In the genomic region with DNA sequence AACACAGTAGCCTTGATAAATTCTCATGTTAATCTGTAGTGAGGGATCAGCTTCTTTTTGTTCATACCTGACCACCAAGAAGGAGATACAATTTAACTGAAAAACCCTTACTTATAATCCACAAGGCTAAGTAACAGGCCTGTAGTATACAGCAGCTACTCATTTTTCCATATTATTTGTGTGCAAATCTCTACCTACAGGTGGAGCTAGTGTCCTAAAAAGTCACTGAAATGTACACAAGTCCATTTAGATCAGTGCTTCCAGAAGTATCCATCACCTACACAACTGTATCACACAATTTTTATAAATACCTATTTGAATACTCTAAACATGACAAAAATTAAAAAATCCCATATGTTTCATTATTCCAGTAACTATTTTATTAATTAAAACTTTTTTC, we compare ENCODE assay signal across 8 cellular contexts.
A peak's percentile ranks its signal among the peaks of the same experiment; 100 is the strongest.
DNase-seq lines count a peak whose midpoint lies in the region; ATAC-seq, FAIRE-seq and TF ChIP-seq lines count a peak whose summit lies in the region.

No MANE protein-coding gene starts in this region.

- no peak overlapping the region for H4K8ac ChIP-seq in H1 (ENCODE audit: extremely low read depth, insufficient read depth, low read length)

- FAIRE-seq in H1 (lab: Jason Lieb, UNC) (no peak), small intestine (lab: Jason Lieb, UNC) (no peak)

- no peaks in the 10 kb centered on the region for H3K23me2 ChIP-seq in H1 (ENCODE audit: low read depth, low read length)

- no peak overlapping the region for H2AFZ ChIP-seq in H1 (ENCODE audit: low read length)

- H4K20me1 ChIP-seq in H1 (replicated peaks in 1 of 2; ENCODE audit: control insufficient read depth in 1 of 2, insufficient read depth in 2 of 2, low read length in 2 of 2) = no peaks in the 10 kb centered on the region

- no peak overlapping the region for H2BK12ac ChIP-seq in H1 (ENCODE audit: low read depth, low read length)

- H2BK120ac ChIP-seq in H1 (replicated peaks; ENCODE audit: low read depth, low read length) = no peak overlapping the region

- no peak overlapping the region for H4K91ac ChIP-seq in H1 (replicated peaks; ENCODE audit: insufficient read length, low read length)

- no peak for TF ChIP-seq EP300 in H1 (IDR thresholded peaks at IDR 0.05; ENCODE audit: borderline replicate concordance in 1 of 2, low read depth in 2 of 2, low read length in 2 of 2)

- CTCF ChIA-PET in H1 (lab: Charles Lee; ENCODE audit: partially characterized antibody) = interaction anchor here (0.6 to 3.0 kb wide), 41 partner anchors 8 to 385 kb away, joined by 3 to 16 read pairs (median 4); partner anchors contain the start of gene SLC35F4

- H3K56ac ChIP-seq in H1 (replicated peaks; ENCODE audit: insufficient read length, low read depth, low read length) = no peak overlapping the region

- no peak overlapping the region for H2BK15ac ChIP-seq in H1 (ENCODE audit: low read length)

- H3K4me3 ChIP-seq in H1 (ENCODE audit: extremely low read depth in 1 of 4, insufficient read depth in 2 of 4, low read depth in 3 of 4, low read length in 4 of 4) (no peak overlapping the region), small intestine (ENCODE audit: low read depth in 1 of 2, low read length in 2 of 2) (no peak overlapping the region)

- no peak overlapping the region for H3K4ac ChIP-seq in H1 (replicated peaks; ENCODE audit: insufficient read length, low read depth, low read length)

- H3K23ac ChIP-seq in H1 (ENCODE audit: insufficient read length) = no peak overlapping the region

- H3K14ac ChIP-seq in H1 (ENCODE audit: insufficient read length) = no peak overlapping the region

- H3K9me3 ChIP-seq in H1 (ENCODE audit: insufficient read depth in 2 of 2, low read depth in 1 of 2, low read length in 1 of 2) = 0 out of 4 replicates have a peak, but pooled peaks cover 0 to 3% of the 10 kb centered on the region in 2 experiments
- H3K9me3 ChIP-seq in small intestine (ENCODE audit: control insufficient read depth, low read depth) = no peaks in the 10 kb centered on the region

- H3K4me1 ChIP-seq in H1 (replicated peaks in 1 of 4; ENCODE audit: control insufficient read depth in 3 of 4, insufficient read depth in 4 of 4, low read length in 3 of 4) (peaks cover 0 to 2% (median 0%) of the 10 kb centered on the region in 4 experiments; a peak in 1 of 7 replicates), small intestine (ENCODE audit: control insufficient read depth in 2 of 2, insufficient read depth in 1 of 2, low read depth in 1 of 2, low read length in 1 of 2) (no peaks in the 10 kb centered on the region)

- H3K79me2 ChIP-seq in H1 (ENCODE audit: control insufficient read depth in 1 of 2, insufficient read depth in 2 of 2, low read length in 2 of 2) = no peaks in the 10 kb centered on the region

- no peak for ATAC-seq in GM19395 (IDR thresholded peaks at IDR 0.05; ENCODE audit: unreplicated experiment)

- POLR2A ChIA-PET in H1 (lab: Charles Lee; ENCODE audit: partially characterized antibody) = no interaction called here

- H2BK20ac ChIP-seq in H1 (ENCODE audit: low read length) = no peak overlapping the region

- no peak overlapping the region for H3K9ac ChIP-seq in H1 (replicated peaks in 1 of 4; ENCODE audit: extremely low read depth in 1 of 4, low read depth in 3 of 4, low read length in 3 of 4)

- H3K4me2 ChIP-seq in H1 (ENCODE audit: insufficient read depth in 1 of 2, low read depth in 2 of 2, low read length in 2 of 2) = no peak overlapping the region

- no peaks in the 10 kb centered on the region for H3K36me3 ChIP-seq in H1 (ENCODE audit: control insufficient read depth in 2 of 4, insufficient read depth in 4 of 4, low read length in 3 of 4)
- no peaks in the 10 kb centered on the region for H3K36me3 ChIP-seq in small intestine (ENCODE audit: control insufficient read depth in 2 of 2, insufficient read depth in 2 of 2, low read length in 2 of 2)

- peak; percentile 69 to 73 for TF ChIP-seq RAD21 in H1 (IDR thresholded peaks at IDR 0.05 in 1 of 2, conservative IDR thresholded peaks at IDR 0.05 in 1 of 2; ENCODE audit: low read depth in 2 of 2, low read length in 2 of 2)

- TF ChIP-seq CTCF in H1 (IDR thresholded peaks at IDR 0.05; ENCODE audit: control extremely low read depth in 1 of 3, insufficient read depth in 1 of 3, low read depth in 1 of 3, low read length in 3 of 3) = peak in 2 of 3 experiments; percentile 43 to 58; a peak in 2 of 4 replicates

- H3K27me3 ChIP-seq in H1 (replicated peaks in 1 of 4; ENCODE audit: control insufficient read depth in 3 of 4, extremely low read depth in 1 of 4, insufficient read depth in 3 of 4, low read length in 3 of 4) = no peaks in the 10 kb centered on the region
- H3K27me3 ChIP-seq in small intestine (ENCODE audit: control insufficient read depth in 2 of 2, insufficient read depth in 2 of 2, low read length in 2 of 2) = no peaks in the 10 kb centered on the region

- TF ChIP-seq POLR2A in H1 (IDR thresholded peaks at IDR 0.05; ENCODE audit: control extremely low read depth in 1 of 2, low read depth in 2 of 2, low read length in 2 of 2) = no peak

- H3K18ac ChIP-seq in H1 (ENCODE audit: extremely low read depth, low read length) = no peak overlapping the region

- H3K27ac ChIP-seq in H1 (ENCODE audit: low read depth, low read length) (no peak overlapping the region), small intestine (ENCODE audit: low read depth in 1 of 2, low read length in 1 of 2) (no peak overlapping the region)

- no peak overlapping the region for H2AK5ac ChIP-seq in H1 (ENCODE audit: low read depth, low read length)

- no peaks in the 10 kb centered on the region for H3K79me1 ChIP-seq in H1 (ENCODE audit: low read depth, low read length)

- DNase-seq in SIG-M5 treated with dmso at 0.1 percent for 504 hours (lab: John Stamatoyannopoulos, UW; ENCODE audit: unreplicated experiment) = peak; percentile 34
- DNase-seq in SIG-M5 (lab: John Stamatoyannopoulos, UW) = no peak
- peak; percentile 7 for DNase-seq in NCI-H226
- DNase-seq in H1 (ENCODE audit: low read depth in 1 of 2, low spot score in 2 of 2) = no peak
- DNase-seq in small intestine = peak; percentile 40
- no peak for DNase-seq in dedifferentiated amniotic fluid mesenchymal stem cell (ENCODE audit: extremely low spot score)
- DNase-seq in midbrain (lab: John Stamatoyannopoulos, UW) = no peak

- no peak overlapping the region for H2BK5ac ChIP-seq in H1 (ENCODE audit: low read depth, low read length)

- no peak overlapping the region for H4K5ac ChIP-seq in H1 (ENCODE audit: insufficient read length, low read depth, low read length)

TF ChIP-seq in H1, 55 proteins besides CTCF, POLR2A, EP300 and RAD21:
- TF ChIP-seq POU5F1 (IDR thresholded peaks at IDR 0.05; ENCODE audit: low read depth, low read length) (no peak), SUZ12 (IDR thresholded peaks at IDR 0.05; ENCODE audit: low read length) (no peak), HDAC6 (IDR thresholded peaks at IDR 0.05; ENCODE audit: low read depth, low read length) (no peak), ASH2L (IDR thresholded peaks at IDR 0.05; ENCODE audit: low read length) (no peak), SP4 (IDR thresholded peaks at IDR 0.05; ENCODE audit: low read length) (no peak), NRF1 (IDR thresholded peaks at IDR 0.05; ENCODE audit: low read depth, low read length) (no peak), POLR2AphosphoS5 (IDR thresholded peaks at IDR 0.05; ENCODE audit: low read depth, low read length) (no peak), BACH1 (IDR thresholded peaks at IDR 0.05; ENCODE audit: low read length) (no peak), KDM4A (IDR thresholded peaks at IDR 0.05; ENCODE audit: low read depth, low read length, severe bottlenecking) (no peak), RFX5 (IDR thresholded peaks at IDR 0.05; ENCODE audit: borderline replicate concordance, low read depth, low read length) (no peak), SIRT6 (IDR thresholded peaks at IDR 0.05; ENCODE audit: low read length) (no peak), SAP30 (IDR thresholded peaks at IDR 0.05; ENCODE audit: insufficient read depth, insufficient replicate concordance, low read length) (no peak), RXRA (IDR thresholded peaks at IDR 0.05; ENCODE audit: insufficient read depth, low read depth, low read length) (no peak), FOSL1 (IDR thresholded peaks at IDR 0.05; ENCODE audit: insufficient read depth, low read depth, low read length) (no peak)
- TF ChIP-seq, protein P1, sequence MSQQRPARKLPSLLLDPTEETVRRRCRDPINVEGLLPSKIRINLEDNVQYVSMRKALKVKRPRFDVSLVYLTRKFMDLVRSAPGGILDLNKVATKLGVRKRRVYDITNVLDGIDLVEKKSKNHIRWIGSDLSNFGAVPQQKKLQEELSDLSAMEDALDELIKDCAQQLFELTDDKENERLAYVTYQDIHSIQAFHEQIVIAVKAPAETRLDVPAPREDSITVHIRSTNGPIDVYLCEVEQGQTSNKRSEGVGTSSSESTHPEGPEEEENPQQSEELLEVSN (IDR thresholded peaks at IDR 0.05) = no peak
- TF ChIP-seq, protein P2, sequence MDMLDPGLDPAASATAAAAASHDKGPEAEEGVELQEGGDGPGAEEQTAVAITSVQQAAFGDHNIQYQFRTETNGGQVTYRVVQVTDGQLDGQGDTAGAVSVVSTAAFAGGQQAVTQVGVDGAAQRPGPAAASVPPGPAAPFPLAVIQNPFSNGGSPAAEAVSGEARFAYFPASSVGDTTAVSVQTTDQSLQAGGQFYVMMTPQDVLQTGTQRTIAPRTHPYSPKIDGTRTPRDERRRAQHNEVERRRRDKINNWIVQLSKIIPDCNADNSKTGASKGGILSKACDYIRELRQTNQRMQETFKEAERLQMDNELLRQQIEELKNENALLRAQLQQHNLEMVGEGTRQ (IDR thresholded peaks at IDR 0.05; ENCODE audit: low read length) = no peak

Comparison
In these comparisons a context has a peak if more than half of its experiments do, and no peak if none do; other contexts are left out.
1. DNase-seq: peak in SIG-M5 treated with dmso at 0.1 percent for 504 hours (single experiment), NCI-H226 (single experiment) and small intestine (single experiment); none in SIG-M5 (single experiment), H1 (0 of 2), dedifferentiated amniotic fluid mesenchymal stem cell (single experiment) and midbrain (single experiment).